Comparison of ENCODE assay signal across 1 cellular context in the genomic region with DNA sequence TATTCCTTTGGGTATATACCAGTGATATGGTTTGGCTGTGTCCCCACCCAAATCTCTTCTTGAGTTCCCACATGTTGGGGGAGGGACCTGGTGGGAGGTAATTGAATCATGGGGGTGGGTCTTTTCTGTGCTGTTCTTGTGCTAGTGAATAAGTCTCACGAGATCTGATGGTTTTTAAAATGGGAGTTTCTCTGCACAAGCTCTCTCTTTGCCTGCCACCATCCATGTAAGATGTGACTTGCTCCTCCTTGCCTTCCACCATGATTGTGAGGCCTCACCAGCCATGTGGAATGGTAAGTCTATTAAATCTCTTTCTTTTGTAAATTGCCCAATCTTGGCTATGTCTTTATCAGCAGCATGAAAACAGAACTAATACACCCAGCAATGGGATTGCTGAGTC. TPM values are rescaled to one million over a fixed set of nuclear protein-coding genes. Genes with fewer than 3 reads are reported as not detected.
"Had no signal": no experiment of that assay in that cellular context is flagged by ENCODE, and none has a peak within 500 bp of the region (broad histone marks: within the 10 kb centered on the region; RNA-seq: fewer than 3 reads in every experiment).

No MANE protein-coding gene starts in this region.

RNA-seq across cellular contexts. Expression of a gene that starts 42.5 kb away (rescaled TPM):
- total RNA-seq: naive thymus-derived CD8-positive, alpha-beta T cell had no signal
- polyA plus RNA-seq: naive thymus-derived CD8-positive, alpha-beta T cell had no signal
